In genomic region chr1:89608627-89609338, GRCh38 we compare ENCODE assay signal across 10 cellular contexts. TPM values are rescaled to one million over a fixed set of nuclear protein-coding genes. Genes with fewer than 3 reads are reported as not detected.
DNase-seq lines count a peak whose midpoint lies in the region; ATAC-seq and TF ChIP-seq lines count a peak whose summit lies in the region.
"Had no signal": no experiment of that assay in that cellular context is flagged by ENCODE, and none has a peak within 500 bp of the region (broad histone marks: within the 10 kb centered on the region; RNA-seq: fewer than 3 reads in every experiment).

No MANE protein-coding gene starts in this region.

- TF ChIP-seq CTCF in RWPE1 (conservative IDR thresholded peaks at IDR 0.05; ENCODE audit: low read depth) (no peak), foreskin keratinocyte (conservative IDR thresholded peaks at IDR 0.05) (no peak)

- POLR2A ChIA-PET in RWPE1 (lab: Yijun Ruan, JAX; ENCODE audit: low non-redundant PET), result no interaction called here

- H3K27ac ChIP-seq in RWPE1, result peak overlapping the region; percentile 33; the same call in 1 of the 2 replicates
- H3K27ac ChIP-seq in foreskin keratinocyte, result peak overlapping the region; percentile 4

- peaks cover 28% of the 10 kb centered on the region for H3K4me1 ChIP-seq in foreskin keratinocyte
- H3K4me1 ChIP-seq: Caco-2 had no signal

- CTCF ChIA-PET in RWPE1 (lab: Yijun Ruan, JAX), result interaction anchor here (0.6 to 0.7 kb wide), 2 partner anchors 8 to 9 kb away, joined by 3 read pairs; no protein-coding TSS in a partner anchor

- no peaks in the 10 kb centered on the region for H3K27me3 ChIP-seq in foreskin keratinocyte

- peak; percentile 62 for ATAC-seq in foreskin keratinocyte

- no peak for DNase-seq in RWPE1 (ENCODE audit: low spot score)
- peak; percentile 68 for DNase-seq in activated T-cell treated with anti-CD3 and anti-CD28 coated beads, Interleukin-2, amount 50 U/mL, for 1 hour
- no peak for DNase-seq in foreskin keratinocyte
- DNase-seq in stimulated activated CD4-positive, alpha-beta T cell treated with anti-CD3 and anti-CD28 coated beads, Interleukin-4, amount 100 ng/mL, for 4 hours, result peak; percentile 49 to 54
- no peak for DNase-seq in NCI-H446 (lab: John Stamatoyannopoulos, UW)
- no peak for DNase-seq in UCSD-AML1 (lab: John Stamatoyannopoulos, UW; ENCODE audit: unreplicated experiment)
- DNase-seq in NCI-H2171 (lab: John Stamatoyannopoulos, UW), result no peak
- no peak for DNase-seq in islet precursor cell
- DNase-seq: Caco-2, NCI-H2227 treated with DMSO at 0.1 percent for 48 hours had no signal

RNA-seq across cellular contexts. Expression of gene LRRC8C, which starts 24.1 kb away (rescaled TPM):
- 23.2 and 27.9 TPM in 2 replicates for total RNA-seq in foreskin keratinocyte
- polyA plus RNA-seq in foreskin keratinocyte, result 7.1 and 7.6 TPM in 2 replicates

Comparison
In these comparisons a context has a peak if more than half of its experiments do, and no peak if none do; other contexts are left out.
1. DNase-seq: peak in activated T-cell treated with anti-CD3 and anti-CD28 coated beads, Interleukin-2, amount 50 U/mL, for 1 hour (single experiment) and stimulated activated CD4-positive, alpha-beta T cell treated with anti-CD3 and anti-CD28 coated beads, Interleukin-4, amount 100 ng/mL, for 4 hours (2 of 2); none in RWPE1 (single experiment), foreskin keratinocyte (0 of 2), NCI-H446 (0 of 2), UCSD-AML1 (single experiment), NCI-H2171 (single experiment) and islet precursor cell (single experiment).